13 cellular contexts compared by ENCODE assay signal in the genomic region with DNA sequence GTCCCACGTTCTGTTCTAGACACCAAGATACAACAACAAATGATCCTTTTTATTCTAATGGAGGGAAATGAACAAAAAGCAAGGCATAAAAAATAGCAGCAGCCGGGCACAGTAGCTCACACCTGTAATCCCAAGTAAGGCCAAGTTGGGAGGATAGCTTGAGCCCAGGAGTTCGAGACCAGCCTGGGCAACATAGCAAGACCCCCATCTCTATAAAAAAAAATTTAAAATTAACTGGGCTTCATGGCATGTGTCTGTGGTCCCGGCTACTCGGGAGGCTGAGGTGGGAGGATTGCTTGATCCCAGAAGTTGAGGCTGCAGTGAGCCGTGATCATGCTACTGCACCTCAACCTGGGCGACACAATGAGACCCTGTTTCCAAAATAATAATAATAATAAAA. TPM values are rescaled to one million over a fixed set of nuclear protein-coding genes. Genes with fewer than 3 reads are reported as not detected.
DNase-seq lines count a peak whose midpoint lies in the region; ATAC-seq and TF ChIP-seq lines count a peak whose summit lies in the region.
"Had no signal": no experiment of that assay in that cellular context is flagged by ENCODE, and none has a peak within 500 bp of the region (broad histone marks: within the 10 kb centered on the region; RNA-seq: fewer than 3 reads in every experiment).

No MANE protein-coding gene starts in this region.

- peak overlapping the region; percentile 0; the same call in 1 of the 2 replicates for H2AFZ ChIP-seq in OCI-LY7 (ENCODE audit: low read length)

- H3K27me3 Mint-ChIP-seq in CD8-positive, alpha-beta memory T cell = peaks cover 0 to 1% of the 10 kb centered on the region in 2 donors
- H3K27me3 Mint-ChIP-seq in effector memory CD8-positive, alpha-beta T cell = no peaks in the 10 kb centered on the region

- H3K36me3 ChIP-seq in CD8-positive, alpha-beta memory T cell (ENCODE audit: insufficient read depth, low read length) = no peaks in the 10 kb centered on the region
- H3K36me3 ChIP-seq in OCI-LY7 (ENCODE audit: insufficient read depth, low read length) (peaks cover 7% of the 10 kb centered on the region; the same call in 1 of the 2 replicates), gastrocnemius medialis (no peaks in the 10 kb centered on the region), thyroid gland (no peaks in the 10 kb centered on the region)

- peak overlapping the region in 4 of 7 donors; percentile 30 to 92 (median 68) for H3K4me3 Mint-ChIP-seq in CD8-positive, alpha-beta memory T cell
- peak overlapping the region; percentile 89 for H3K4me3 Mint-ChIP-seq in effector memory CD8-positive, alpha-beta T cell

- no peak for ATAC-seq in effector memory CD8-positive, alpha-beta T cell (replicated peaks)
- ATAC-seq in gastrocnemius medialis (no peak), GM19455 (IDR thresholded peaks at IDR 0.05; ENCODE audit: unreplicated experiment) (no peak)

- TF ChIP-seq CTCF in OCI-LY7 (conservative IDR thresholded peaks at IDR 0.05; ENCODE audit: low read length) = no peak
- TF ChIP-seq CTCF in gastrocnemius medialis (IDR thresholded peaks at IDR 0.05 in 4 of 5, conservative IDR thresholded peaks at IDR 0.05 in 1 of 5) = no peak
- no peak for TF ChIP-seq CTCF in thyroid gland (IDR thresholded peaks at IDR 0.05)

- no peaks in the 10 kb centered on the region for H4K20me1 ChIP-seq in OCI-LY7 (ENCODE audit: insufficient read depth, low read length)

- no peaks in the 10 kb centered on the region for H3K9me2 ChIP-seq in OCI-LY7 (ENCODE audit: insufficient read depth, low read length)

- intact Hi-C loops in OCI-LY7 (cut with micrococcal nuclease; ENCODE audit: unreplicated experiment) (loop anchor here (10.0 kb wide), 1 partner anchor 172 kb away; the partner anchor contains the start of gene LTBP4), gastrocnemius medialis (cut with DNase I; ENCODE audit: low total_unique reads) (no loop called here), thyroid gland (cut with DNase I) (no loop called here)

- H3K4me1 Mint-ChIP-seq in CD8-positive, alpha-beta memory T cell = peaks cover 31 to 42% (median 31%) of the 10 kb centered on the region in 3 donors
- H3K4me1 Mint-ChIP-seq in effector memory CD8-positive, alpha-beta T cell (ENCODE audit: low read depth in 2 of 2) = peaks cover 26 to 31% of the 10 kb centered on the region in 2 donors

- H3K4me1 ChIP-seq in CD8-positive, alpha-beta memory T cell (ENCODE audit: insufficient read depth, low read length) = peaks cover 31% of the 10 kb centered on the region
- H3K4me1 ChIP-seq in OCI-LY7 (ENCODE audit: insufficient read depth, low read length, poor library complexity, severe bottlenecking) (peaks cover 37% of the 10 kb centered on the region), gastrocnemius medialis (peaks cover 7 to 14% of the 10 kb centered on the region in 2 donors), thyroid gland (peaks cover 12 to 14% of the 10 kb centered on the region in 2 donors)

- peaks cover 6% of the 10 kb centered on the region; the same call in 1 of the 2 replicates for H3K79me2 ChIP-seq in OCI-LY7 (ENCODE audit: insufficient read depth, low read depth, low read length)

- no peaks in the 10 kb centered on the region for H3K27me3 ChIP-seq in CD8-positive, alpha-beta memory T cell (ENCODE audit: insufficient read depth, low read length, poor library complexity, severe bottlenecking)
- H3K27me3 ChIP-seq in gastrocnemius medialis (no peaks in the 10 kb centered on the region), thyroid gland (no peaks in the 10 kb centered on the region)

- TF ChIP-seq POLR2A in gastrocnemius medialis (IDR thresholded peaks at IDR 0.05) (no peak), thyroid gland (IDR thresholded peaks at IDR 0.05) (no peak)

- 76 to 78% methylated on average over 7 of the region's 7 CpGs for WGBS in thyroid gland, 2 donors

- no TSS peak for BruUV-seq in OCI-LY7 (replicated peaks; lab: Mats Ljungman, UMichigan)

- POLR2A ChIA-PET in CD8-positive, alpha-beta memory T cell (lab: Charles Lee) = interaction anchor here (2.9 to 4.1 kb wide), 2 partner anchors 23 kb away, joined by 72 to 110 read pairs; partner anchors contain the start of genes ACTMAP, EGLN2 and SNRPA
- POLR2A ChIA-PET in OCI-LY7 (lab: Charles Lee) = interaction anchor here (0.5 to 3.5 kb wide), 6 partner anchors 12 to 170 kb away, joined by 4 to 29 read pairs (median 10); partner anchors contain the start of genes ACTMAP, EGLN2 and SNRPA

- in situ Hi-C loops in gastrocnemius medialis (cut with MboI; ENCODE audit: low sequenced_read_pairs in 4 of 4) = no loop called here

- peak overlapping the region; percentile 86 for H3K4me2 ChIP-seq in OCI-LY7 (ENCODE audit: low read length)

- peak overlapping the region; percentile 95 for H3K27ac ChIP-seq in CD8-positive, alpha-beta memory T cell (ENCODE audit: low read depth, low read length)
- H3K27ac ChIP-seq in OCI-LY7 (ENCODE audit: low read depth, low read length, poor library complexity, severe bottlenecking) (peak overlapping the region; percentile 95), gastrocnemius medialis (peak overlapping the region in 3 of 4 donors; percentile 93 to 99 (median 97)), thyroid gland (no peak overlapping the region)

- no peaks in the 10 kb centered on the region for H3K9me3 Mint-ChIP-seq in CD8-positive, alpha-beta memory T cell
- no peaks in the 10 kb centered on the region for H3K9me3 Mint-ChIP-seq in effector memory CD8-positive, alpha-beta T cell

- no peaks in the 10 kb centered on the region for H3K9me3 ChIP-seq in CD8-positive, alpha-beta memory T cell (ENCODE audit: low read length)
- H3K9me3 ChIP-seq in OCI-LY7 (ENCODE audit: low read length) (0 out of 2 replicates have a peak, but pooled peaks cover 8% of the 10 kb centered on the region), gastrocnemius medialis (no peaks in the 10 kb centered on the region), thyroid gland (no peaks in the 10 kb centered on the region)

- CTCF ChIA-PET in CD8-positive, alpha-beta memory T cell (lab: Charles Lee) = interaction anchor here (3.1 to 3.9 kb wide), 3 partner anchors 23 to 43 kb away, joined by 18 to 38 read pairs (median 28); no protein-coding TSS in a partner anchor
- CTCF ChIA-PET in OCI-LY7 (lab: Charles Lee; ENCODE audit: unreplicated experiment) = no interaction called here

- H3K36me3 Mint-ChIP-seq in CD8-positive, alpha-beta memory T cell = peaks cover 0 to 27% (median 5%) of the 10 kb centered on the region in 3 donors
- peaks cover 31% of the 10 kb centered on the region for H3K36me3 Mint-ChIP-seq in effector memory CD8-positive, alpha-beta T cell (ENCODE audit: insufficient read depth)

- no peak overlapping the region for H3K4me3 ChIP-seq in CD8-positive, alpha-beta memory T cell (ENCODE audit: low read length)
- H3K4me3 ChIP-seq in OCI-LY7 (ENCODE audit: low read depth, low read length, poor library complexity, severe bottlenecking) = peak overlapping the region; percentile 68
- H3K4me3 ChIP-seq in gastrocnemius medialis = no peak overlapping the region
- H3K4me3 ChIP-seq in thyroid gland (replicated peaks in 1 of 3) = no peak overlapping the region

- H3K27ac Mint-ChIP-seq in CD8-positive, alpha-beta memory T cell = peak overlapping the region in 5 of 8 donors; percentile 52 to 99 (median 98)
- peak overlapping the region; percentile 94 to 96 for H3K27ac Mint-ChIP-seq in effector memory CD8-positive, alpha-beta T cell

- DNase-seq in CD8-positive, alpha-beta memory T cell = no peak
- DNase-seq in OCI-LY7 (ENCODE audit: low spot score) (no peak), gastrocnemius medialis (no peak), LoVo (ENCODE audit: low spot score) (no peak), NCI-H2107 (lab: John Stamatoyannopoulos, UW) (no peak), thyroid gland (no peak)
- no peak for DNase-seq in effector memory CD8-positive, alpha-beta T cell
- DNase-seq: activated CD4-positive, alpha-beta T cell treated with anti-CD3 and anti-CD28 coated beads for 1 hour; activated effector memory CD4-positive, alpha-beta T cell treated with Interleukin-2 at 50 U/mL for 16 hours; COR-L47; kidney; NCI-H524 had no signal

RNA-seq across cellular contexts. Expression of gene MIA, which starts 1.0 kb away (rescaled TPM):
- 1 to 10 TPM in 1 of 2 experiments, under 1 TPM in 1; 0.89 to 1.1 TPM for total RNA-seq in CD8-positive, alpha-beta memory T cell
- not detected for polyA plus RNA-seq in CD8-positive, alpha-beta memory T cell
- not detected in 2 replicates for total RNA-seq in OCI-LY7 (2014; rRNA removed; shearing (Covaris generic))
- total RNA-seq in OCI-LY7 (2022) (not detected in 2 replicates), gastrocnemius medialis (not detected), thyroid gland (not detected)

RNA-seq across cellular contexts. Expression of gene RAB4B, which starts 1.7 kb away (rescaled TPM):
- 10 to 100 TPM; 24.2 to 27.2 TPM for total RNA-seq in CD8-positive, alpha-beta memory T cell
- polyA plus RNA-seq in CD8-positive, alpha-beta memory T cell = 95.2 TPM
- total RNA-seq in OCI-LY7 (2014; rRNA removed; shearing (Covaris generic)) = 32.2 and 37.1 TPM in 2 replicates
- 51.3 and 56.3 TPM in 2 replicates for total RNA-seq in OCI-LY7 (2022)
- 10 to 100 TPM; 14.9 to 27.2 (median 19.7) TPM for total RNA-seq in gastrocnemius medialis
- 10 to 100 TPM; 21.5 to 56.6 (median 31.5) TPM for total RNA-seq in thyroid gland

RNA-seq across cellular contexts. Expression of gene EGLN2, which starts 22.6 kb away (rescaled TPM):
- 100 to 1,000 TPM; 101 to 103 TPM for total RNA-seq in CD8-positive, alpha-beta memory T cell
- polyA plus RNA-seq in CD8-positive, alpha-beta memory T cell = 174 TPM
- 76.1 and 81.6 TPM in 2 replicates for total RNA-seq in OCI-LY7 (2014; rRNA removed; shearing (Covaris generic))
- total RNA-seq in OCI-LY7 (2022) = 87.9 and 90.8 TPM in 2 replicates
- 10 to 100 TPM; 42.7 to 56.6 (median 47.9) TPM for total RNA-seq in gastrocnemius medialis
- total RNA-seq in thyroid gland = 100 to 1,000 TPM in 2 of 4 donors, 10 to 100 TPM in 2; 94.2 to 120 (median 105) TPM

RNA-seq across cellular contexts. Expression of gene SNRPA, which starts 25.4 kb away (rescaled TPM):
- 100 to 1,000 TPM; 202 TPM for total RNA-seq in CD8-positive, alpha-beta memory T cell
- polyA plus RNA-seq in CD8-positive, alpha-beta memory T cell = 89.5 TPM
- 315 and 328 TPM in 2 replicates for total RNA-seq in OCI-LY7 (2014; rRNA removed; shearing (Covaris generic))
- total RNA-seq in OCI-LY7 (2022) (214 and 244 TPM in 2 replicates), gastrocnemius medialis (10 to 100 TPM; 24.3 to 35.2 (median 27.3) TPM), thyroid gland (10 to 100 TPM; 38.2 to 80.5 (median 55.1) TPM)

RNA-seq across cellular contexts. Expression of gene ACTMAP, which starts 26.1 kb away (rescaled TPM):
- 10 to 100 TPM; 10.3 to 10.6 TPM for total RNA-seq in CD8-positive, alpha-beta memory T cell
- 2.9 TPM for polyA plus RNA-seq in CD8-positive, alpha-beta memory T cell
- 3.3 and 5.0 TPM in 2 replicates for total RNA-seq in OCI-LY7 (2014; rRNA removed; shearing (Covaris generic))
- total RNA-seq in OCI-LY7 (2022) (52.1 and 54.8 TPM in 2 replicates), gastrocnemius medialis (10 to 100 TPM in 1 of 4 donors, 1 to 10 TPM in 3; 4.2 to 14.6 (median 6.2) TPM), thyroid gland (1 to 10 TPM; 3.3 to 8.5 (median 4.5) TPM)

Comparison
In these comparisons a context has a peak if more than half of its experiments do, and no peak if none do; other contexts are left out.
1. H3K27ac ChIP-seq: peak in CD8-positive, alpha-beta memory T cell (single experiment), OCI-LY7 (single experiment) and gastrocnemius medialis (3 of 4); none in thyroid gland (0 of 3).